ENCODE assay signal across 20 cellular contexts in the genomic region with DNA sequence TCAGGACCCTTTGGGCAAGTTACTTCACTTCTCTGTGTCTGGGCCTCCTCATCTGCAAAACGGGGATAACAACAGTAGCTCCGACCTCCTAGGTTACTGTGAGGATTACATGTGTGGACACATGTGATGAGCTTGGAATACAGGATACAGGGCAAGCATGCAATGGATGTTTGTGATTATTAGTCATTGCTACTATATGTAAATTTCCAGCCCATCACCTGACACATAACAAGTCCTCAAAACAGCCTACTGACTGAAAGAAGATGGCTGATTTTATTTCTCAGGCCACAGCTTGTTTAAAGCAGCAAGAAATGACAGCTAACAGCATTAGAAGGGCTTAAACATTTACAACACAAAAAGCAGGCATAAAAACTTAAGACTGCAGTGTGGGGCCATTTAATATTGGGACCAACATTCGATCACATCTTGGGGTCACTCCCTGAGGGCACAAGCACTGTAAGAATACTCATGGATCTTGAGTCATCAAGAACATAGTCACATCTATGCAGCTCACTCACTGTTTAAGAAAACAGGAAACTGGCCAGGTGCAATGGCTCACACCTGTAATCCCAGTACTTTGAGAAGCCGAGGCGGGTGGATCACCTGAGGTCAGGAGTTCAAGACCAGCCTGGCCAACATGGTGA. TPM values are rescaled to one million over a fixed set of nuclear protein-coding genes. Genes with fewer than 3 reads are reported as not detected.
DNase-seq lines count a peak whose midpoint lies in the region; ATAC-seq, FAIRE-seq and TF ChIP-seq lines count a peak whose summit lies in the region.
"Had no signal": no experiment of that assay in that cellular context is flagged by ENCODE, and none has a peak within 500 bp of the region (broad histone marks: within the 10 kb centered on the region; RNA-seq: fewer than 3 reads in every experiment).

No MANE protein-coding gene starts in this region.

- H3K27ac ChIP-seq in osteoblast (ENCODE audit: low read depth, low read length) = peak overlapping the region; percentile 6
- H3K27ac ChIP-seq: BLaER1 treated with 17β-estradiol and CSF1 and Interleukin-3, amounts not matched to agents 10 nM and 100 nM; pancreas had no signal

- DNase-seq in activated CD4-positive, alpha-beta T cell treated with anti-CD3 and anti-CD28 coated beads for 48 hours = peak; percentile 6
- DNase-seq in activated CD4-positive, alpha-beta T cell treated with anti-CD3 and anti-CD28 coated beads for 1 hour = no peak
- peak; percentile 30 for DNase-seq in HCEC 1CT
- peak; percentile 88 for DNase-seq in bronchial epithelial cell (ENCODE audit: low read depth)
- peak; percentile 73 for DNase-seq in osteoblast (ENCODE audit: insufficient read length, low spot score, missing footprints)
- DNase-seq in RCC 7860 (ENCODE audit: low spot score) = no peak
- DNase-seq in Ammon's horn (ENCODE audit: low spot score) = no peak
- DNase-seq: activated CD4-positive, alpha-beta T cell treated with anti-CD3 and anti-CD28 coated beads, Interleukin-2, amount 50 U/mL, for 48 hours; activated naive CD4-positive, alpha-beta T cell treated with anti-CD3 and anti-CD28 coated beads, Interleukin-2, amount 50 U/mL, for 16 hours; activated T-cell treated with anti-CD3 and anti-CD28 coated beads, Interleukin-2, amount 50 U/mL, for 4 hours; effector CD8-positive, alpha-beta T cell; heart left ventricle; NCI-H1417 treated with DMSO at 0.1 percent for 48 hours; NCI-H510A treated with DMSO at 0.1 percent for 48 hours; pancreas; Right ventricle myocardium superior had no signal

- no peak overlapping the region for H2AFZ ChIP-seq in osteoblast (ENCODE audit: low read length)

- H3K27me3 ChIP-seq in bronchial epithelial cell (ENCODE audit: control insufficient read depth, insufficient read depth, low read length) = no peaks in the 10 kb centered on the region
- H3K27me3 ChIP-seq in osteoblast (ENCODE audit: insufficient read depth, low read length) = no peaks in the 10 kb centered on the region
- H3K27me3 ChIP-seq: BLaER1 treated with 17β-estradiol and CSF1 and Interleukin-3, amounts not matched to agents 10 nM and 100 nM; heart left ventricle; pancreas had no signal

- no peak for TF ChIP-seq CTCF in bronchial epithelial cell (IDR thresholded peaks at IDR 0.05; ENCODE audit: insufficient read depth, low read length, severe bottlenecking)
- no peak for TF ChIP-seq CTCF in osteoblast (IDR thresholded peaks at IDR 0.05; ENCODE audit: extremely low read depth, low read depth, low read length)

- FAIRE-seq in bronchial epithelial cell (lab: Jason Lieb, UNC) (no peak), RCC 7860 (lab: Jason Lieb, UNC) (no peak)
- FAIRE-seq: A204.1, pancreas, urothelium cell line had no signal

- H3K4me2 ChIP-seq in osteoblast (ENCODE audit: insufficient read depth, low read length) = peak overlapping the region; percentile 4
- H3K4me2 ChIP-seq: BLaER1 treated with 17β-estradiol and CSF1 and Interleukin-3, amounts not matched to agents 10 nM and 100 nM had no signal

- peaks cover 6% of the 10 kb centered on the region for H4K20me1 ChIP-seq in osteoblast (ENCODE audit: insufficient read depth, low read length)

- H3K36me3 ChIP-seq in bronchial epithelial cell (ENCODE audit: control insufficient read depth, insufficient read depth, low read length) = no peaks in the 10 kb centered on the region
- H3K36me3 ChIP-seq in osteoblast (ENCODE audit: insufficient read depth, low read length) = no peaks in the 10 kb centered on the region
- H3K36me3 ChIP-seq: BLaER1 treated with 17β-estradiol and CSF1 and Interleukin-3, amounts not matched to agents 10 nM and 100 nM; heart left ventricle; pancreas had no signal

- H3K4me1 ChIP-seq in osteoblast (ENCODE audit: insufficient read depth, low read length) = peaks cover 17% of the 10 kb centered on the region
- H3K4me1 ChIP-seq: pancreas had no signal

- H3K9me3 ChIP-seq in osteoblast (ENCODE audit: low read depth, low read length) = no peaks in the 10 kb centered on the region
- H3K9me3 ChIP-seq: BLaER1 treated with 17β-estradiol and CSF1 and Interleukin-3, amounts not matched to agents 10 nM and 100 nM; heart left ventricle; pancreas had no signal

- H3K4me3 ChIP-seq in bronchial epithelial cell (ENCODE audit: low read depth, low read length) = no peak overlapping the region
- no peak overlapping the region for H3K4me3 ChIP-seq in osteoblast (ENCODE audit: insufficient read depth, low read length)
- H3K4me3 ChIP-seq: BLaER1 treated with 17β-estradiol and CSF1 and Interleukin-3, amounts not matched to agents 10 nM and 100 nM; heart left ventricle; pancreas had no signal

- ATAC-seq in GM21825 (IDR thresholded peaks at IDR 0.05; ENCODE audit: unreplicated experiment) = no peak
- ATAC-seq: activated T-cell treated with anti-CD3 and anti-CD28 coated beads, Interleukin-2, amount 50 U/mL, for 4 hours; heart left ventricle had no signal

- H3K79me2 ChIP-seq in osteoblast (ENCODE audit: insufficient read depth, low read length) = no peaks in the 10 kb centered on the region

RNA-seq across cellular contexts. Expression of a gene that starts 49.6 kb away (rescaled TPM):
- total RNA-seq in bronchial epithelial cell (0.53 and 2.2 TPM in 2 replicates), osteoblast (5.1 and 5.9 TPM in 2 replicates)

Comparison
In these comparisons a context has a peak if more than half of its experiments do, and no peak if none do; other contexts are left out.
1. DNase-seq: peak in activated CD4-positive, alpha-beta T cell treated with anti-CD3 and anti-CD28 coated beads for 48 hours (single experiment), HCEC 1CT (single experiment), bronchial epithelial cell (single experiment) and osteoblast (single experiment); none in activated CD4-positive, alpha-beta T cell treated with anti-CD3 and anti-CD28 coated beads for 1 hour (single experiment), RCC 7860 (single experiment) and Ammon's horn (single experiment).